7 cellular contexts compared by ENCODE assay signal in genomic region chr5:148029131-148029530, GRCh38.
"Had no signal": no experiment of that assay in that cellular context is flagged by ENCODE, and none has a peak within 500 bp of the region (broad histone marks: within the 10 kb centered on the region; RNA-seq: fewer than 3 reads in every experiment).

No MANE protein-coding gene starts in this region.

- H3K4me2 ChIP-seq: GM23338 had no signal

- H2AFZ ChIP-seq: GM23338 had no signal

- ATAC-seq: GM23338, HCT116, K562 had no signal

- H3K36me3 ChIP-seq: HAP-1 had no signal

- H3K9me3 ChIP-seq: HAP-1 had no signal

- H3K4me1 ChIP-seq: HAP-1 had no signal

- H3K4me3 ChIP-seq: GM23338, HAP-1, K562 had no signal

- DNase-seq: HFFc6, IMR-90, KG1 had no signal
